In the genomic region with DNA sequence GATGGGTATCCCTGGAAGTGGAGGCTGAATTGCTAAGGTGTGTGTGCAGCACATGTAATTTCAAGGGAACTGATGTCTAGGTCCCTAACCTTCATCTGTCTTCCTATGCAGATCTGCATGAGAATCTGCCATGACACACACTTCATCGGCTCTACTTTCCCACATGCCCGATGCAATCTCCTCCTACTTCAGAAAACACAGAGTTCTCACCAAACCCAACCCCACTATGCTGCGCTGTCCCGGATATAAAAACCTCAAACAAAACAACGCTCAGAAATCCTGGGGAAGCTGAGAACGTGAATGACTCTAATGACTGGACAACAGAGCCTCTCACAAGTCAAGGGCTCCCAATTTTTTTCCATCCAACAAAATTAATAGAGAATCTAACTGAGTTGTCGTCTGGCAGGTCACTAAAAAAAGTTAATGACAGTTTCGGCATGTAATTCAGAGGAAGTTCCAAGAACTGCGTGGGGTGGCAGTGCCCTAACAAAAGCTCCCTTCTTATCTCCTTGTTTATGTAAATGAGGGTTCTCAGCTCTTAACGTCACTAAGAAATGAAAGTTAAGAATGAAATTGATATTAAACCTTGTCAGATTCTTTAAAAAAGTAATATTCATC, we compare ENCODE assay signal across 9 cellular contexts. TPM values are rescaled to one million over a fixed set of nuclear protein-coding genes. Genes with fewer than 3 reads are reported as not detected.
DNase-seq lines count a peak whose midpoint lies in the region; ATAC-seq and TF ChIP-seq lines count a peak whose summit lies in the region.
"Had no signal": no experiment of that assay in that cellular context is flagged by ENCODE, and none has a peak within 500 bp of the region (broad histone marks: within the 10 kb centered on the region; RNA-seq: fewer than 3 reads in every experiment).

No MANE protein-coding gene starts in this region.

- no peak for TF ChIP-seq CTCF in suprapubic skin (IDR thresholded peaks at IDR 0.05)

- no peak for ATAC-seq in GM19023 (IDR thresholded peaks at IDR 0.05; ENCODE audit: unreplicated experiment)
- ATAC-seq: Right ventricle myocardium inferior had no signal

- TF ChIP-seq EP300 in suprapubic skin (IDR thresholded peaks at IDR 0.05), result no peak

- H3K27me3 ChIP-seq in suprapubic skin, result no peaks in the 10 kb centered on the region

- no peak overlapping the region for H3K27ac ChIP-seq in suprapubic skin

- no peak overlapping the region for H3K4me3 ChIP-seq in suprapubic skin

- peak; percentile 34 for DNase-seq in CD1c-positive myeloid dendritic cell (ENCODE audit: extremely low spot score)
- DNase-seq in H4 (ENCODE audit: low spot score), result peak; percentile 74
- DNase-seq in activated CD4-positive, alpha-beta T cell treated with anti-CD3 and anti-CD28 coated beads, Interleukin-2, amount 50 U/mL, for 48 hours, result peak; percentile 22 to 41
- DNase-seq in medulla oblongata (ENCODE audit: extremely low spot score), result peak; percentile 55
- no peak for DNase-seq in AG20443 (ENCODE audit: low spot score)
- DNase-seq in suprapubic skin (ENCODE audit: low spot score in 2 of 2), result no peak
- no peak for DNase-seq in AG08396 (ENCODE audit: low spot score)

- H3K36me3 ChIP-seq in suprapubic skin, result no peaks in the 10 kb centered on the region

- no peaks in the 10 kb centered on the region for H3K9me3 ChIP-seq in suprapubic skin

- WGBS in suprapubic skin, result 60% methylated on average over 10 of the region's 10 CpGs

- H3K4me1 ChIP-seq in suprapubic skin, result no peaks in the 10 kb centered on the region

- TF ChIP-seq POLR2A in suprapubic skin (IDR thresholded peaks at IDR 0.05), result no peak

RNA-seq across cellular contexts. Expression of gene STX18, which starts 39.0 kb away (rescaled TPM):
- total RNA-seq in H4 (2014; rRNA removed; shearing (Covaris generic)), result 36.2 and 49.6 TPM in 2 replicates
- 10 to 100 TPM; 16.1 to 41.9 (median 20.5) TPM for total RNA-seq in suprapubic skin

Comparison
In these comparisons a context has a peak if more than half of its experiments do, and no peak if none do; other contexts are left out.
1. DNase-seq: peak in CD1c-positive myeloid dendritic cell (single experiment), H4 (single experiment), activated CD4-positive, alpha-beta T cell treated with anti-CD3 and anti-CD28 coated beads, Interleukin-2, amount 50 U/mL, for 48 hours (2 of 2) and medulla oblongata (single experiment); none in AG20443 (single experiment), suprapubic skin (0 of 2) and AG08396 (single experiment).